In the genomic region with DNA sequence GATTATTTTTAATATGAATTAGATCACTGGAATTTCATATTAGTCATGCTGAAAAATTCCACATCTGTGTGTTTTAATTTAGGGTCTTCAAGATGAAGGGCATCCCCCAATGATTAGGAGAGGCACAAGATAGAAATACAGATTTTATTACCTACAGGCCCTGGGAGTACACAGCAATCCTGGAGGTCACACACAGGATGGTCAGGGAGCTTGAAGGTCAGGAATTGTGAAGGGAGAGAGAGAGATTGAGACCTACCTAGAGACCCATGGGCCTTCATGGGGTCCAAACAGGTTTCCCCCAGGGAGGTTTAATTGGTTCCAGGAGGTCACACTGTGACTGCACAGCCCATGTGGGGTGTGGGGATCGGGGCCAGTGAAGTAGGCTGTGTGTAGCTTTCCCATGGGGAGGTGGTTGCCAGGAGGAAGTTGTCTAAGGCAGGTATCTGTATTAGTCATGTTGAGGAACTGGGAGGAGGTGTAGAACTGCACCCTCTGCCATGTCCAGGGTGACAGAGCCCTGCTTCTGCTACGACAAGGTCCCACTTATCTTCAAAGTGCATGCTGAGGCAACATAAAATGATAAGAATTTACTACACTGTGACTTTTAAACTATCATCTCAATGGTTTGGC, we compare ENCODE assay signal across 9 cellular contexts. TPM values are rescaled to one million over a fixed set of nuclear protein-coding genes. Genes with fewer than 3 reads are reported as not detected.
DNase-seq lines count a peak whose midpoint lies in the region; ATAC-seq and FAIRE-seq lines count a peak whose summit lies in the region.
"Had no signal": no experiment of that assay in that cellular context is flagged by ENCODE, and none has a peak within 500 bp of the region (broad histone marks: within the 10 kb centered on the region; RNA-seq: fewer than 3 reads in every experiment).

No MANE protein-coding gene starts in this region.

- DNase-seq in GM18507 (ENCODE audit: extremely low spot score, insufficient read length, low read depth) = peak; percentile 33
- peak in 74 of 76 experiments; percentile 38 to 91 (median 73) for DNase-seq in HUDEP-2 (lab: John Stamatoyannopoulos, UW; ENCODE audit: unreplicated experiment in 76 of 76)
- peak; percentile 53 for DNase-seq in germinal center (ENCODE audit: low spot score)
- DNase-seq in stimulated activated naive CD4-positive, alpha-beta T cell (lab: John Stamatoyannopoulos, UW) = no peak
- no peak for DNase-seq in stimulated activated CD8-positive, alpha-beta memory T cell treated with anti-CD3 and anti-CD28 coated beads, Interleukin-4, amount 100 ng/mL, for 48 hours
- DNase-seq in activated CD4-positive, alpha-beta memory T cell treated with anti-CD3 and anti-CD28 coated beads, Interleukin-2, amount 10 ng/mL, durations not matched to agents 7 days and 5 days = no peak
- no peak for DNase-seq in immature natural killer cell

- H3K36me3 Mint-ChIP-seq in activated CD4-positive, alpha-beta memory T cell treated with anti-CD3 and anti-CD28 coated beads, Interleukin-2, amount 10 ng/mL, durations not matched to agents 7 days and 5 days (ENCODE audit: low read depth) = peaks cover 18% of the 10 kb centered on the region
- peaks cover 0 to 3% (median 0%) of the 10 kb centered on the region in 3 donors for H3K36me3 Mint-ChIP-seq in immature natural killer cell

- H3K4me1 Mint-ChIP-seq in activated CD4-positive, alpha-beta memory T cell treated with anti-CD3 and anti-CD28 coated beads, Interleukin-2, amount 10 ng/mL, durations not matched to agents 7 days and 5 days = peaks cover 36% of the 10 kb centered on the region
- H3K4me1 Mint-ChIP-seq in immature natural killer cell = peaks cover 5 to 10% of the 10 kb centered on the region in 2 donors

- no peak overlapping the region for H3K27ac Mint-ChIP-seq in activated CD4-positive, alpha-beta memory T cell treated with anti-CD3 and anti-CD28 coated beads, Interleukin-2, amount 10 ng/mL, durations not matched to agents 7 days and 5 days
- no peak overlapping the region for H3K27ac Mint-ChIP-seq in immature natural killer cell

- CTCF ChIA-PET in activated CD4-positive, alpha-beta memory T cell treated with anti-CD3 and anti-CD28 coated beads, Interleukin-2, amount 10 ng/mL, durations not matched to agents 7 days and 5 days (lab: Charles Lee) = no interaction called here

- POLR2A ChIA-PET in activated CD4-positive, alpha-beta memory T cell treated with anti-CD3 and anti-CD28 coated beads, Interleukin-2, amount 10 ng/mL, durations not matched to agents 7 days and 5 days (lab: Charles Lee) = no interaction called here

- ATAC-seq in GM21723 (IDR thresholded peaks at IDR 0.05; ENCODE audit: unreplicated experiment) = peak; percentile 82

- H3K9me3 Mint-ChIP-seq in activated CD4-positive, alpha-beta memory T cell treated with anti-CD3 and anti-CD28 coated beads, Interleukin-2, amount 10 ng/mL, durations not matched to agents 7 days and 5 days = peaks cover 2% of the 10 kb centered on the region
- no peaks in the 10 kb centered on the region for H3K9me3 Mint-ChIP-seq in immature natural killer cell

- H3K27me3 Mint-ChIP-seq in activated CD4-positive, alpha-beta memory T cell treated with anti-CD3 and anti-CD28 coated beads, Interleukin-2, amount 10 ng/mL, durations not matched to agents 7 days and 5 days = no peaks in the 10 kb centered on the region
- H3K27me3 Mint-ChIP-seq in immature natural killer cell (ENCODE audit: low read depth in 3 of 3) = peaks cover 2 to 3% (median 3%) of the 10 kb centered on the region in 3 donors

- FAIRE-seq in GM18507 (lab: Jason Lieb, UNC) = peak; percentile 96
- FAIRE-seq: colon had no signal

- H3K4me3 Mint-ChIP-seq in activated CD4-positive, alpha-beta memory T cell treated with anti-CD3 and anti-CD28 coated beads, Interleukin-2, amount 10 ng/mL, durations not matched to agents 7 days and 5 days = no peak overlapping the region
- no peak overlapping the region for H3K4me3 Mint-ChIP-seq in immature natural killer cell

RNA-seq across cellular contexts. Expression of a gene that starts 18.3 kb away (rescaled TPM):
- 10 to 100 TPM; 39.8 to 40.1 TPM for total RNA-seq in activated CD4-positive, alpha-beta memory T cell treated with anti-CD3 and anti-CD28 coated beads, Interleukin-2, amount 10 ng/mL, durations not matched to agents 7 days and 5 days
- polyA plus RNA-seq in immature natural killer cell = 1 to 10 TPM; 3.4 to 6.7 (median 5.5) TPM

Comparison
In these comparisons a context has a peak if more than half of its experiments do, and no peak if none do; other contexts are left out.
1. DNase-seq: peak in GM18507 (single experiment), HUDEP-2 (74 of 76) and germinal center (single experiment); none in stimulated activated naive CD4-positive, alpha-beta T cell (0 of 6), stimulated activated CD8-positive, alpha-beta memory T cell treated with anti-CD3 and anti-CD28 coated beads, Interleukin-4, amount 100 ng/mL, for 48 hours (single experiment), activated CD4-positive, alpha-beta memory T cell treated with anti-CD3 and anti-CD28 coated beads, Interleukin-2, amount 10 ng/mL, durations not matched to agents 7 days and 5 days (single experiment) and immature natural killer cell (0 of 3).